In genomic region chr10:53071505-53072125, GRCh38 we compare ENCODE assay signal across 25 cellular contexts.
"Had no signal": no experiment of that assay in that cellular context is flagged by ENCODE, and none has a peak within 500 bp of the region (broad histone marks: within the 10 kb centered on the region; RNA-seq: fewer than 3 reads in every experiment).

No MANE protein-coding gene starts in this region.

- H3K4me1 ChIP-seq: gastrocnemius medialis, prostate gland, sigmoid colon, suprapubic skin, tibial artery had no signal

- H3K27me3 ChIP-seq: body of pancreas, gastrocnemius medialis, sigmoid colon, suprapubic skin, tibial artery had no signal

- DNase-seq: activated CD4-positive, alpha-beta T cell treated with anti-CD3 and anti-CD28 coated beads for 36 hours; activated CD4-positive, CD25-positive, alpha-beta regulatory T cell; activated naive CD4-positive, alpha-beta T cell treated with Interleukin-2 at 50 U/mL for 16 hours; activated T-cell treated with anti-CD3 and anti-CD28 coated beads for 4 hours; activated T-cell treated with anti-CD3 and anti-CD28 coated beads, Interleukin-2, amount 50 U/mL, for 72 hours; anterior cingulate cortex; effector memory CD4-positive, alpha-beta T cell; erythroblast; gastrocnemius medialis; glutamatergic neuron; islet precursor cell; retina; sigmoid colon; stimulated activated CD4-positive, alpha-beta T cell treated with anti-CD3 and anti-CD28 coated beads, Interleukin-15, amount 100 ng/mL, for 24 hours; stimulated activated CD4-positive, alpha-beta T cell treated with anti-CD3 and anti-CD28 coated beads, Interleukin-2, amount 100 ng/mL, for 24 hours; stimulated activated naive CD4-positive, alpha-beta T cell; T-helper 1 cell; tibial artery had no signal

- H3K27me3 Mint-ChIP-seq: activated CD4-positive, alpha-beta T cell treated with anti-CD3 and anti-CD28 coated beads for 36 hours; activated naive CD8-positive, alpha-beta T cell; natural killer cell treated with Interleukin-12 subunit alpha and Interleukin-12 subunit beta and Interleukin-15 and Interleukin-18, amount 100 ng/mL, for 72 hours had no signal

- H3K9me3 ChIP-seq: body of pancreas, gastrocnemius medialis, prostate gland, sigmoid colon, suprapubic skin had no signal

- FAIRE-seq: colon had no signal

- ATAC-seq: activated CD4-positive, alpha-beta T cell treated with anti-CD3 and anti-CD28 coated beads for 36 hours; activated T-cell treated with anti-CD3 and anti-CD28 coated beads, Interleukin-2, amount 50 U/mL, for 72 hours; body of pancreas; gastrocnemius medialis; natural killer cell treated with Interleukin-12 subunit alpha and Interleukin-12 subunit beta and Interleukin-15 and Interleukin-18, amount 100 ng/mL, for 72 hours had no signal

- H3K4me3 ChIP-seq: body of pancreas, gastrocnemius medialis, prostate gland, sigmoid colon, suprapubic skin, tibial artery had no signal

- H3K36me3 ChIP-seq: gastrocnemius medialis, prostate gland, sigmoid colon, suprapubic skin, tibial artery had no signal

- H3K27ac ChIP-seq: body of pancreas, gastrocnemius medialis, prostate gland, sigmoid colon, suprapubic skin, tibial artery had no signal

- H3K36me3 Mint-ChIP-seq: activated naive CD8-positive, alpha-beta T cell; natural killer cell treated with Interleukin-12 subunit alpha and Interleukin-12 subunit beta and Interleukin-15 and Interleukin-18, amount 100 ng/mL, for 72 hours had no signal

- H3K4me3 Mint-ChIP-seq: activated CD4-positive, alpha-beta T cell treated with anti-CD3 and anti-CD28 coated beads for 36 hours; activated naive CD8-positive, alpha-beta T cell; activated T-cell treated with anti-CD3 and anti-CD28 coated beads, Interleukin-2, amount 50 U/mL, for 72 hours; natural killer cell treated with Interleukin-12 subunit alpha and Interleukin-12 subunit beta and Interleukin-15 and Interleukin-18, amount 100 ng/mL, for 72 hours; T-helper 2 cell treated with Interferon-gamma antibody and Interleukin-4, amounts not matched to agents 5 μg/mL and 100 μg/mL, for 36 hours had no signal

- H3K4me1 Mint-ChIP-seq: activated CD4-positive, alpha-beta T cell treated with anti-CD3 and anti-CD28 coated beads for 36 hours had no signal

- H3K27ac Mint-ChIP-seq: activated CD4-positive, alpha-beta T cell treated with anti-CD3 and anti-CD28 coated beads for 36 hours; activated naive CD8-positive, alpha-beta T cell; activated T-cell treated with anti-CD3 and anti-CD28 coated beads, Interleukin-2, amount 50 U/mL, for 72 hours; natural killer cell treated with Interleukin-12 subunit alpha and Interleukin-12 subunit beta and Interleukin-15 and Interleukin-18, amount 100 ng/mL, for 72 hours; T-helper 2 cell treated with Interferon-gamma antibody and Interleukin-4, amounts not matched to agents 5 μg/mL and 100 μg/mL, for 36 hours had no signal
